In the genomic region with DNA sequence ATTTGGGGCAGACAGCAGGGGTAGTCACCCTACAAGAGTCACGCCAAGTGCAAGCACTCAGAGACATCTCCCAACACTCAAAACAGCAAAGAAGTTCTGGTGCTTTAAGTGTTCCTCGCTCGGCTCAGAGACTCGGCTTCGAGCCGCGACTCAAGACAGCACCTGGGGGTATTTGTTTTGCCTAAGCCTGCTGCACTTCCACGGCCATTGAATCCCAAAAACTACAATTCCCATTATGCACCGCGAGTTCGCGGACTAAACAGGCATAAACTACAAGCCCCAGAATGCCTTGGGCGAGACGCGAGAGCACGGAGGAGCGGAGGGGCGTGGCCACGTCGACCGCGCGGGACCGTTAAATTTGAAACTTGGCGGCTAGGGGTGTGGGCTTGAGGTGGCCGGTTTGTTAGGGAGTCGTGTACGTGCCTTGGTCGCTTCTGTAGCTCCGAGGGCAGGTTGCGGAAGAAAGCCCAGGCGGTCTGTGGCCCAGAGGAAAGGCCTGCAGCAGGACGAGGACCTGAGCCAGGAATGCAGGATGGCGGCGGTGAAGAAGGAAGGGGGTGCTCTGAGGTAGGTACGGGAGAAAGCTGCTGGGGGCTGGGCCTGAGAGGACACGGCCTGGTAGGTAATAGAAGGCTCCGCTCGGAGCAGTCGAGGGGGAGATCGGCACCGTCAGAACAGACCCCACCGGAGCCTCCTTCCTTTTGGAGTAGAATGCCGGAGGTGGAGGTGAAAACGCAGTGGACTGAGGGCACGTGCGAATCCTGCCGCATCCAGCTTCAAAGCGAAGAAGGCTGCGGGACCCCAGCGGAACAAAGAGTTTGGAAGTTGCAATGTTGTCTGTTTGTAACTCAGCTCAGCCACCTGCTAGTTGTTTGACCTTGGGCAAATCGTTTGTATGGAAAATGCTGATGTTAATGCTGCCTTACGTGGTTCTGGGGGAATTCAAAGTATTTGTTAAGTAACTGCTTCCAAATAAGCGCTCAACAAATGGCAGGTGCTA, we compare ENCODE assay signal across 1 cellular context.
TF ChIP-seq lines count a peak whose summit lies in the region.

TSS of gene BUB1B (plus strand) at position 381 of the 1,000 bp plus-strand sequence. CDS start at position 533, 152 bp downstream.

TF ChIP-seq in HepG2, 621 proteins besides CTCF, POLR2A, EP300 and RAD21 (continued from another document and continues in another):
- peak; percentile 76 for TF ChIP-seq FOXA3 (CRISPR knock-in tag; IDR thresholded peaks at IDR 0.05)
- TF ChIP-seq, protein P1, sequence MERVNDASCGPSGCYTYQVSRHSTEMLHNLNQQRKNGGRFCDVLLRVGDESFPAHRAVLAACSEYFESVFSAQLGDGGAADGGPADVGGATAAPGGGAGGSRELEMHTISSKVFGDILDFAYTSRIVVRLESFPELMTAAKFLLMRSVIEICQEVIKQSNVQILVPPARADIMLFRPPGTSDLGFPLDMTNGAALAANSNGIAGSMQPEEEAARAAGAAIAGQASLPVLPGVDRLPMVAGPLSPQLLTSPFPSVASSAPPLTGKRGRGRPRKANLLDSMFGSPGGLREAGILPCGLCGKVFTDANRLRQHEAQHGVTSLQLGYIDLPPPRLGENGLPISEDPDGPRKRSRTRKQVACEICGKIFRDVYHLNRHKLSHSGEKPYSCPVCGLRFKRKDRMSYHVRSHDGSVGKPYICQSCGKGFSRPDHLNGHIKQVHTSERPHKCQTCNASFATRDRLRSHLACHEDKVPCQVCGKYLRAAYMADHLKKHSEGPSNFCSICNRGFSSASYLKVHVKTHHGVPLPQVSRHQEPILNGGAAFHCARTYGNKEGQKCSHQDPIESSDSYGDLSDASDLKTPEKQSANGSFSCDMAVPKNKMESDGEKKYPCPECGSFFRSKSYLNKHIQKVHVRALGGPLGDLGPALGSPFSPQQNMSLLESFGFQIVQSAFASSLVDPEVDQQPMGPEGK (CRISPR knock-in tag; IDR thresholded peaks at IDR 0.05), result no peak
- no peak for TF ChIP-seq NONO (IDR thresholded peaks at IDR 0.05)
- peak; percentile 91 for TF ChIP-seq NONO (CRISPR knock-in tag; conservative IDR thresholded peaks at IDR 0.05)
- no peak for TF ChIP-seq SRSF1 (optimal IDR thresholded peaks at IDR 0.05; ENCODE audit: low read depth, low read length)
- TF ChIP-seq NFRKB (IDR thresholded peaks at IDR 0.05), result no peak
- TF ChIP-seq ESRRA (CRISPR knock-in tag; IDR thresholded peaks at IDR 0.05; ENCODE audit: low read depth), result no peak
- 0 out of 2 replicates have a peak, but pooled peaks have one; percentile 59 for TF ChIP-seq ZKSCAN5 (CRISPR knock-in tag; IDR thresholded peaks at IDR 0.05)
- no peak for TF ChIP-seq MEF2D (CRISPR knock-in tag; IDR thresholded peaks at IDR 0.05)
- TF ChIP-seq ZBTB40 (IDR thresholded peaks at IDR 0.05), result no peak
- TF ChIP-seq ZBTB40 (CRISPR knock-in tag; IDR thresholded peaks at IDR 0.05), result peak; percentile 69
- peak; percentile 46; the same call in 1 of the 2 replicates for TF ChIP-seq NKX3-1 (CRISPR knock-in tag; IDR thresholded peaks at IDR 0.05)
- TF ChIP-seq ZNF296 (CRISPR knock-in tag; conservative IDR thresholded peaks at IDR 0.05), result no peak
- no peak for TF ChIP-seq GLI4 (CRISPR knock-in tag; IDR thresholded peaks at IDR 0.05; ENCODE audit: borderline replicate concordance)
- no peak for TF ChIP-seq ZNF484 (CRISPR knock-in tag; IDR thresholded peaks at IDR 0.05; ENCODE audit: borderline replicate concordance, low read depth)
- peak; percentile 72 for TF ChIP-seq PTBP1 (IDR thresholded peaks at IDR 0.05; ENCODE audit: low read depth, low read length, poor library complexity, severe bottlenecking)
- TF ChIP-seq ZSCAN29 (CRISPR knock-in tag; conservative IDR thresholded peaks at IDR 0.05), result 0 out of 2 replicates have a peak, but pooled peaks have one; percentile 41
- no peak for TF ChIP-seq ZNF678 (CRISPR knock-in tag; IDR thresholded peaks at IDR 0.05)
- no peak for TF ChIP-seq RORA (CRISPR knock-in tag; IDR thresholded peaks at IDR 0.05)
- no peak for TF ChIP-seq ZNF354B (CRISPR knock-in tag; IDR thresholded peaks at IDR 0.05)
- no peak for TF ChIP-seq ZNF207 (IDR thresholded peaks at IDR 0.05; ENCODE audit: borderline replicate concordance)
- TF ChIP-seq ATF7-NPFF (CRISPR knock-in tag; IDR thresholded peaks at IDR 0.05; ENCODE audit: low read depth), result peak; percentile 96
- TF ChIP-seq, protein P2, sequence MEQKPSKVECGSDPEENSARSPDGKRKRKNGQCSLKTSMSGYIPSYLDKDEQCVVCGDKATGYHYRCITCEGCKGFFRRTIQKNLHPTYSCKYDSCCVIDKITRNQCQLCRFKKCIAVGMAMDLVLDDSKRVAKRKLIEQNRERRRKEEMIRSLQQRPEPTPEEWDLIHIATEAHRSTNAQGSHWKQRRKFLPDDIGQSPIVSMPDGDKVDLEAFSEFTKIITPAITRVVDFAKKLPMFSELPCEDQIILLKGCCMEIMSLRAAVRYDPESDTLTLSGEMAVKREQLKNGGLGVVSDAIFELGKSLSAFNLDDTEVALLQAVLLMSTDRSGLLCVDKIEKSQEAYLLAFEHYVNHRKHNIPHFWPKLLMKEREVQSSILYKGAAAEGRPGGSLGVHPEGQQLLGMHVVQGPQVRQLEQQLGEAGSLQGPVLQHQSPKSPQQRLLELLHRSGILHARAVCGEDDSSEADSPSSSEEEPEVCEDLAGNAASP (CRISPR knock-in tag; IDR thresholded peaks at IDR 0.05; ENCODE audit: borderline replicate concordance), result no peak
- no peak for TF ChIP-seq MEIS2 (CRISPR knock-in tag; IDR thresholded peaks at IDR 0.05)
- peak; percentile 14; the same call in 1 of the 2 replicates for TF ChIP-seq CEBPG (CRISPR knock-in tag; IDR thresholded peaks at IDR 0.05)
- peak; percentile 95 for TF ChIP-seq ZNF350 (CRISPR knock-in tag; IDR thresholded peaks at IDR 0.05; ENCODE audit: borderline replicate concordance, low read depth)
- TF ChIP-seq, protein P3, sequence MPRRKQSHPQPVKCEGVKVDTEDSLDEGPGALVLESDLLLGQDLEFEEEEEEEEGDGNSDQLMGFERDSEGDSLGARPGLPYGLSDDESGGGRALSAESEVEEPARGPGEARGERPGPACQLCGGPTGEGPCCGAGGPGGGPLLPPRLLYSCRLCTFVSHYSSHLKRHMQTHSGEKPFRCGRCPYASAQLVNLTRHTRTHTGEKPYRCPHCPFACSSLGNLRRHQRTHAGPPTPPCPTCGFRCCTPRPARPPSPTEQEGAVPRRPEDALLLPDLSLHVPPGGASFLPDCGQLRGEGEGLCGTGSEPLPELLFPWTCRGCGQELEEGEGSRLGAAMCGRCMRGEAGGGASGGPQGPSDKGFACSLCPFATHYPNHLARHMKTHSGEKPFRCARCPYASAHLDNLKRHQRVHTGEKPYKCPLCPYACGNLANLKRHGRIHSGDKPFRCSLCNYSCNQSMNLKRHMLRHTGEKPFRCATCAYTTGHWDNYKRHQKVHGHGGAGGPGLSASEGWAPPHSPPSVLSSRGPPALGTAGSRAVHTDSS (CRISPR knock-in tag; conservative IDR thresholded peaks at IDR 0.05), result no peak
- no peak for TF ChIP-seq PRMT3 (CRISPR knock-in tag; IDR thresholded peaks at IDR 0.05; ENCODE audit: borderline replicate concordance, low read depth)
- TF ChIP-seq RERE (CRISPR knock-in tag; IDR thresholded peaks at IDR 0.05; ENCODE audit: low read depth), result no peak
- TF ChIP-seq, protein P4, sequence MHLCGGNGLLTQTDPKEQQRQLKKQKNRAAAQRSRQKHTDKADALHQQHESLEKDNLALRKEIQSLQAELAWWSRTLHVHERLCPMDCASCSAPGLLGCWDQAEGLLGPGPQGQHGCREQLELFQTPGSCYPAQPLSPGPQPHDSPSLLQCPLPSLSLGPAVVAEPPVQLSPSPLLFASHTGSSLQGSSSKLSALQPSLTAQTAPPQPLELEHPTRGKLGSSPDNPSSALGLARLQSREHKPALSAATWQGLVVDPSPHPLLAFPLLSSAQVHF (CRISPR knock-in tag; IDR thresholded peaks at IDR 0.05), result 0 out of 2 replicates have a peak, but pooled peaks have one; percentile 84
- peak; percentile 64; the same call in 1 of the 2 replicates for TF ChIP-seq ZNF44 (CRISPR knock-in tag; IDR thresholded peaks at IDR 0.05)
- no peak for TF ChIP-seq THYN1 (CRISPR knock-in tag; IDR thresholded peaks at IDR 0.05; ENCODE audit: borderline replicate concordance, low read depth)
